8 cellular contexts compared by ENCODE assay signal in genomic region chr12:66301944-66302826, GRCh38. TPM values are rescaled to one million over a fixed set of nuclear protein-coding genes. Genes with fewer than 3 reads are reported as not detected.
DNase-seq lines count a peak whose midpoint lies in the region; ATAC-seq and TF ChIP-seq lines count a peak whose summit lies in the region.

Gene HELB, plus strand, starts transcription at chr12:66302493. Its CDS starts 111 bp downstream, at chr12:66302604.

- H3K9me3 ChIP-seq in HAP-1 (no peaks in the 10 kb centered on the region), MG63 (no peaks in the 10 kb centered on the region)

- no peak for TF ChIP-seq CTCF in fibroblast of the aortic adventitia (IDR thresholded peaks at IDR 0.05; ENCODE audit: insufficient read depth, low read length)

- in situ Hi-C loops in G401 (cut with HindIII; ENCODE audit: low sequenced_read_pairs) (no loop called here), HAP-1 (cut with MboI; ENCODE audit: low sequenced_read_pairs) (no loop called here)

- no peaks in the 10 kb centered on the region for H3K27me3 Mint-ChIP-seq in natural killer cell treated with Interleukin-12 subunit alpha and Interleukin-12 subunit beta and Interleukin-15 and Interleukin-18, amount 100 ng/mL, for 72 hours

- peak within 1 kb of the TSS; percentile 66 for H3K4me3 ChIP-seq in HAP-1
- peak within 1 kb of the TSS; percentile 88 for H3K4me3 ChIP-seq in MG63
- H3K4me3 ChIP-seq in fibroblast of the aortic adventitia (ENCODE audit: low read depth, low read length), result peak within 1 kb of the TSS; percentile 94

- DNase-seq in G401 (ENCODE audit: low spot score), result peak; percentile 67
- DNase-seq in HAP-1 (ENCODE audit: low spot score in 2 of 2), result peak; percentile 94 to 99
- DNase-seq in MG63, result peak; percentile 93
- peak; percentile 95 to 98 for DNase-seq in SHP77 (lab: John Stamatoyannopoulos, UW)
- DNase-seq in activated T-helper 9 cell treated with anti-CD3 and anti-CD28 coated beads, Interleukin-2, amount 50 U/mL, for 16 hours (ENCODE audit: low read depth), result peak; percentile 96
- DNase-seq in fibroblast of the aortic adventitia (ENCODE audit: low read depth), result peak; percentile 96
- DNase-seq in natural killer cell treated with Interleukin-12 subunit alpha and Interleukin-12 subunit beta and Interleukin-15 and Interleukin-18, amount 100 ng/mL, for 72 hours (ENCODE audit: low spot score), result peak; percentile 97
- DNase-seq in stimulated activated naive CD4-positive, alpha-beta T cell treated with Interleukin-2 at 50 U/mL for 16 hours (lab: John Stamatoyannopoulos, UW), result peak; percentile 95

- peak within 1 kb of the TSS; percentile 78 for H3K4me3 Mint-ChIP-seq in natural killer cell treated with Interleukin-12 subunit alpha and Interleukin-12 subunit beta and Interleukin-15 and Interleukin-18, amount 100 ng/mL, for 72 hours

- no peaks in the 10 kb centered on the region for H3K9me3 Mint-ChIP-seq in natural killer cell treated with Interleukin-12 subunit alpha and Interleukin-12 subunit beta and Interleukin-15 and Interleukin-18, amount 100 ng/mL, for 72 hours

- peak; percentile 92 to 96 for ATAC-seq in natural killer cell treated with Interleukin-12 subunit alpha and Interleukin-12 subunit beta and Interleukin-15 and Interleukin-18, amount 100 ng/mL, for 72 hours

- H3K4me1 ChIP-seq in HAP-1, result peaks cover 2% of the 10 kb centered on the region; the same call in 1 of the 2 replicates

- peak within 1 kb of the TSS; percentile 99 to 100 for H3K27ac Mint-ChIP-seq in natural killer cell treated with Interleukin-12 subunit alpha and Interleukin-12 subunit beta and Interleukin-15 and Interleukin-18, amount 100 ng/mL, for 72 hours

- peaks cover 6% of the 10 kb centered on the region for H3K27me3 ChIP-seq in HAP-1 (ENCODE audit: low read depth)
- peaks cover 2% of the 10 kb centered on the region for H3K27me3 ChIP-seq in MG63

- peaks cover 42 to 47% of the 10 kb centered on the region in 2 donors for H3K4me1 Mint-ChIP-seq in natural killer cell treated with Interleukin-12 subunit alpha and Interleukin-12 subunit beta and Interleukin-15 and Interleukin-18, amount 100 ng/mL, for 72 hours (ENCODE audit: low read depth in 2 of 2)

- peaks cover 11% of the 10 kb centered on the region for H3K36me3 Mint-ChIP-seq in natural killer cell treated with Interleukin-12 subunit alpha and Interleukin-12 subunit beta and Interleukin-15 and Interleukin-18, amount 100 ng/mL, for 72 hours

- no peaks in the 10 kb centered on the region; the same call in 1 of the 2 replicates for H3K36me3 ChIP-seq in HAP-1 (replicated peaks)
- no peaks in the 10 kb centered on the region; the same call in 1 of the 2 replicates for H3K36me3 ChIP-seq in MG63

RNA-seq across cellular contexts. Expression of gene HELB, which starts in this region (rescaled TPM):
- total RNA-seq in G401 (2014; rRNA removed; shearing (Covaris generic)), result 5.2 and 6.6 TPM in 2 replicates
- 2.2 and 2.9 TPM in 2 replicates for total RNA-seq in MG63 (2014; rRNA removed; shearing (Covaris generic); ENCODE audit: low replicate concordance)
- total RNA-seq in fibroblast of the aortic adventitia (ENCODE audit: low replicate concordance), result 3.0 and 3.7 TPM in 2 replicates
- 10 to 100 TPM; 26.2 to 30.7 TPM for total RNA-seq in natural killer cell treated with Interleukin-12 subunit alpha and Interleukin-12 subunit beta and Interleukin-15 and Interleukin-18, amount 100 ng/mL, for 72 hours

Comparison
In these comparisons a context has a peak if more than half of its experiments do, and no peak if none do; other contexts are left out.
1. Peak in every context shown above with its lines: DNase-seq, ATAC-seq and H3K4me3 ChIP-seq.